16 cellular contexts compared by ENCODE assay signal in genomic region chr12:47707905-47708543, GRCh38. TPM values are rescaled to one million over a fixed set of nuclear protein-coding genes. Genes with fewer than 3 reads are reported as not detected.
DNase-seq lines count a peak whose midpoint lies in the region; ATAC-seq and TF ChIP-seq lines count a peak whose summit lies in the region.
"Had no signal": no experiment of that assay in that cellular context is flagged by ENCODE, and none has a peak within 500 bp of the region (broad histone marks: within the 10 kb centered on the region; RNA-seq: fewer than 3 reads in every experiment).

No MANE protein-coding gene starts in this region.

- BruUV-seq in mammary epithelial cell (replicated peaks; lab: Mats Ljungman, UMichigan) = no TSS peak

- dilution Hi-C loops in mammary epithelial cell (cut with HindIII; ENCODE audit: low sequenced_read_pairs) = no loop called here

- H3K27me3 Mint-ChIP-seq in activated CD8-positive, alpha-beta memory T cell treated with anti-CD3 and anti-CD28 coated beads, Interleukin-2, amount 10 ng/mL, durations not matched to agents 7 days and 5 days = no peaks in the 10 kb centered on the region
- H3K27me3 Mint-ChIP-seq in IgD-negative memory B cell = no peaks in the 10 kb centered on the region
- H3K27me3 Mint-ChIP-seq in activated CD8-positive, alpha-beta T cell treated with anti-CD3 and anti-CD28 coated beads for 36 hours = no peaks in the 10 kb centered on the region
- peaks cover 3% of the 10 kb centered on the region for H3K27me3 Mint-ChIP-seq in GM23338 (ENCODE audit: insufficient read depth, low read depth, poor library complexity)

- WGBS in mammary epithelial cell (ENCODE audit: low coverage, missing lambda C conversion rate) = 88% methylated on average over 4 of the region's 5 CpGs

- H3K9me2 ChIP-seq in GM23338 (ENCODE audit: insufficient read depth) = no peaks in the 10 kb centered on the region

- H3F3A ChIP-seq in GM23338 (replicated peaks; ENCODE audit: low read depth) = no peaks in the 10 kb centered on the region

- peaks cover 25% of the 10 kb centered on the region for H3K79me2 ChIP-seq in mammary epithelial cell (ENCODE audit: insufficient read depth, low read length)
- H3K79me2 ChIP-seq in GM23338 (replicated peaks; ENCODE audit: insufficient read depth) = peaks cover 24% of the 10 kb centered on the region

- no peak overlapping the region for H3K9ac ChIP-seq in mammary epithelial cell (ENCODE audit: insufficient read depth, low read length)

- intact Hi-C loops in activated CD8-positive, alpha-beta T cell treated with anti-CD3 and anti-CD28 coated beads for 36 hours (cut with micrococcal nuclease) = loop anchor here (5.0 kb wide), 1 partner anchor 59 kb away; no protein-coding TSS in a partner anchor
- intact Hi-C loops in mammary epithelial cell (cut with micrococcal nuclease) = no loop called here

- H3K4me3 Mint-ChIP-seq in activated CD8-positive, alpha-beta memory T cell treated with anti-CD3 and anti-CD28 coated beads, Interleukin-2, amount 10 ng/mL, durations not matched to agents 7 days and 5 days = peak overlapping the region; percentile 41
- H3K4me3 Mint-ChIP-seq in IgD-negative memory B cell (peak overlapping the region; percentile 21 to 84 (median 74)), GM23338 (no peak overlapping the region)
- H3K4me3 Mint-ChIP-seq in activated CD8-positive, alpha-beta T cell treated with anti-CD3 and anti-CD28 coated beads for 36 hours = peak overlapping the region; percentile 65

- ATAC-seq in activated CD8-positive, alpha-beta memory T cell treated with anti-CD3 and anti-CD28 coated beads, Interleukin-2, amount 10 ng/mL, durations not matched to agents 7 days and 5 days = no peak
- no peak for ATAC-seq in activated CD8-positive, alpha-beta T cell treated with anti-CD3 and anti-CD28 coated beads for 36 hours
- ATAC-seq in GM23338 = no peak

- H3K9me3 ChIP-seq in neutrophil = no peaks in the 10 kb centered on the region
- no peaks in the 10 kb centered on the region for H3K9me3 ChIP-seq in mammary epithelial cell (replicated peaks; ENCODE audit: insufficient read depth, low read length)
- H3K9me3 ChIP-seq: thoracic aorta had no signal

- POLR2A ChIA-PET in activated CD8-positive, alpha-beta T cell treated with anti-CD3 and anti-CD28 coated beads for 36 hours (lab: Charles Lee) = interaction anchor here (0.9 kb wide), 1 partner anchor 146 kb away, joined by 3 read pairs; no protein-coding TSS in a partner anchor

- H3K4me1 ChIP-seq in neutrophil (ENCODE audit: control insufficient read depth in 1 of 2, insufficient read depth in 1 of 2, low read depth in 1 of 2, low read length in 1 of 2) (peaks cover 42 to 56% of the 10 kb centered on the region in 2 experiments), mammary epithelial cell (ENCODE audit: insufficient read depth, low read length) (peaks cover 9% of the 10 kb centered on the region), GM23338 (ENCODE audit: insufficient read depth) (peaks cover 5% of the 10 kb centered on the region)

- no peak for DNase-seq in activated CD8-positive, alpha-beta memory T cell treated with anti-CD3 and anti-CD28 coated beads, Interleukin-2, amount 10 ng/mL, durations not matched to agents 7 days and 5 days
- DNase-seq in activated CD8-positive, alpha-beta memory T cell treated with anti-CD3 and anti-CD28 coated beads, Interleukin-2, amount 50 U/mL, for 4 hours = no peak
- no peak for DNase-seq in activated CD8-positive, alpha-beta T cell treated with anti-CD3 and anti-CD28 coated beads for 36 hours
- DNase-seq in coronary artery (ENCODE audit: low spot score) (no peak), mammary epithelial cell (no peak), GM23338 (ENCODE audit: low spot score) (no peak)
- DNase-seq: activated CD8-positive, alpha-beta memory T cell treated with anti-CD3 and anti-CD28 coated beads for 24 hours; NCI-H446 had no signal

- H3K4me2 ChIP-seq in mammary epithelial cell (ENCODE audit: insufficient read depth, low read depth, low read length) (no peak overlapping the region), GM23338 (no peak overlapping the region)

- no peaks in the 10 kb centered on the region for H3K27me3 ChIP-seq in neutrophil
- no peaks in the 10 kb centered on the region for H3K27me3 ChIP-seq in mammary epithelial cell (ENCODE audit: insufficient read depth, low read length)
- H3K27me3 ChIP-seq in GM23338 (ENCODE audit: insufficient read depth) = no peaks in the 10 kb centered on the region

- H3K36me3 ChIP-seq in neutrophil = no peaks in the 10 kb centered on the region
- no peaks in the 10 kb centered on the region for H3K36me3 ChIP-seq in mammary epithelial cell (ENCODE audit: insufficient read depth, low read length)
- H3K36me3 ChIP-seq in GM23338 (ENCODE audit: insufficient read depth) = no peaks in the 10 kb centered on the region
- H3K36me3 ChIP-seq: thoracic aorta had no signal

- H3K27ac Mint-ChIP-seq in activated CD8-positive, alpha-beta memory T cell treated with anti-CD3 and anti-CD28 coated beads, Interleukin-2, amount 10 ng/mL, durations not matched to agents 7 days and 5 days = peak overlapping the region; percentile 67
- H3K27ac Mint-ChIP-seq in IgD-negative memory B cell (peak overlapping the region; percentile 18 to 41 (median 39)), GM23338 (no peak overlapping the region)
- peak overlapping the region; percentile 65 for H3K27ac Mint-ChIP-seq in activated CD8-positive, alpha-beta T cell treated with anti-CD3 and anti-CD28 coated beads for 36 hours
- H3K27ac Mint-ChIP-seq: brain had no signal

- CTCF ChIA-PET in activated CD8-positive, alpha-beta memory T cell treated with anti-CD3 and anti-CD28 coated beads, Interleukin-2, amount 10 ng/mL, durations not matched to agents 7 days and 5 days (lab: Charles Lee) = interaction anchor here (0.7 to 24.5 kb wide), 11 partner anchors 8 to 177 kb away, joined by 3 to 443 read pairs (median 4); partner anchors contain the start of gene SLC48A1
- CTCF ChIA-PET in activated CD8-positive, alpha-beta T cell treated with anti-CD3 and anti-CD28 coated beads for 36 hours (lab: Charles Lee) = interaction anchor here (0.7 to 3.8 kb wide), 10 partner anchors 8 to 637 kb away, joined by 3 to 28 read pairs (median 6); partner anchors contain the start of gene HDAC7
- CTCF ChIA-PET in mammary epithelial cell (lab: Charles Lee; ENCODE audit: low non-redundant PET) = no interaction called here

- in situ Hi-C loops in mammary epithelial cell (cut with MboI; ENCODE audit: low sequenced_read_pairs in 2 of 2) = loop anchor here in 1 of 2 donors (25.0 kb wide), 1 partner anchor 454 kb away; the partner anchor contains the start of gene ASB8

- peaks cover 15% of the 10 kb centered on the region for H3K36me3 Mint-ChIP-seq in activated CD8-positive, alpha-beta memory T cell treated with anti-CD3 and anti-CD28 coated beads, Interleukin-2, amount 10 ng/mL, durations not matched to agents 7 days and 5 days
- H3K36me3 Mint-ChIP-seq in IgD-negative memory B cell (no peaks in the 10 kb centered on the region), GM23338 (ENCODE audit: low read depth) (no peaks in the 10 kb centered on the region; the same call in 2 of the 3 replicates)
- H3K36me3 Mint-ChIP-seq in activated CD8-positive, alpha-beta T cell treated with anti-CD3 and anti-CD28 coated beads for 36 hours (ENCODE audit: low read depth) = peaks cover 8% of the 10 kb centered on the region

- H3K4me3 ChIP-seq in neutrophil (ENCODE audit: low read depth in 1 of 2, low read length in 1 of 2) (peak overlapping the region in 1 of 2 experiments; percentile 86), coronary artery (no peak overlapping the region), mammary epithelial cell (replicated peaks in 1 of 3; ENCODE audit: insufficient read depth in 1 of 3, low read depth in 2 of 3, low read length in 3 of 3) (no peak overlapping the region), GM23338 (no peak overlapping the region)
- H3K4me3 ChIP-seq: thoracic aorta had no signal

- H3K27ac ChIP-seq in neutrophil = peak overlapping the region; percentile 94
- H3K27ac ChIP-seq in coronary artery = no peak overlapping the region
- H3K27ac ChIP-seq in mammary epithelial cell (ENCODE audit: insufficient read depth, low read depth, low read length) = no peak overlapping the region
- H3K27ac ChIP-seq in GM23338 (ENCODE audit: low read depth) = no peak overlapping the region
- H3K27ac ChIP-seq: thoracic aorta had no signal

- H2AFZ ChIP-seq in mammary epithelial cell (ENCODE audit: low read depth, low read length) (no peak overlapping the region), GM23338 (no peak overlapping the region)

- H3K4me1 Mint-ChIP-seq in activated CD8-positive, alpha-beta memory T cell treated with anti-CD3 and anti-CD28 coated beads, Interleukin-2, amount 10 ng/mL, durations not matched to agents 7 days and 5 days = peaks cover 50% of the 10 kb centered on the region
- H3K4me1 Mint-ChIP-seq in IgD-negative memory B cell (peaks cover 41 to 58% (median 53%) of the 10 kb centered on the region in 3 donors), GM23338 (peaks cover 19% of the 10 kb centered on the region)
- H3K4me1 Mint-ChIP-seq in activated CD8-positive, alpha-beta T cell treated with anti-CD3 and anti-CD28 coated beads for 36 hours (ENCODE audit: low read depth) = peaks cover 41% of the 10 kb centered on the region

- no peaks in the 10 kb centered on the region for H4K20me1 ChIP-seq in mammary epithelial cell (ENCODE audit: insufficient read depth, low read length)
- no peaks in the 10 kb centered on the region for H4K20me1 ChIP-seq in GM23338 (replicated peaks; ENCODE audit: insufficient read depth)

- no peaks in the 10 kb centered on the region for H3K9me3 Mint-ChIP-seq in activated CD8-positive, alpha-beta memory T cell treated with anti-CD3 and anti-CD28 coated beads, Interleukin-2, amount 10 ng/mL, durations not matched to agents 7 days and 5 days (ENCODE audit: low read depth)
- no peaks in the 10 kb centered on the region for H3K9me3 Mint-ChIP-seq in IgD-negative memory B cell
- H3K9me3 Mint-ChIP-seq in activated CD8-positive, alpha-beta T cell treated with anti-CD3 and anti-CD28 coated beads for 36 hours = no peaks in the 10 kb centered on the region
- H3K9me3 Mint-ChIP-seq in GM23338 = no peaks in the 10 kb centered on the region
- H3K9me3 Mint-ChIP-seq: brain had no signal

- no peak for TF ChIP-seq CTCF in activated CD8-positive, alpha-beta T cell treated with anti-CD3 and anti-CD28 coated beads for 36 hours (IDR thresholded peaks at IDR 0.05)
- TF ChIP-seq CTCF in neutrophil (IDR thresholded peaks at IDR 0.05) (no peak), coronary artery (IDR thresholded peaks at IDR 0.05) (no peak), mammary epithelial cell (conservative IDR thresholded peaks at IDR 0.05 in 1 of 2, IDR thresholded peaks at IDR 0.05 in 1 of 2; ENCODE audit: extremely low read depth in 1 of 2, insufficient read depth in 1 of 2, low read depth in 1 of 2, low read length in 2 of 2) (no peak), GM23338 (conservative IDR thresholded peaks at IDR 0.05; ENCODE audit: low read depth in 2 of 2) (no peak)

RNA-seq across cellular contexts. Expression of gene RPAP3, which starts 2.2 kb away (rescaled TPM):
- 10 to 100 TPM; 41.3 to 51.4 TPM for total RNA-seq in activated CD8-positive, alpha-beta memory T cell treated with anti-CD3 and anti-CD28 coated beads, Interleukin-2, amount 10 ng/mL, durations not matched to agents 7 days and 5 days
- 46.0 TPM for polyA plus RNA-seq in IgD-negative memory B cell
- 10 to 100 TPM; 42.0 to 42.5 TPM for total RNA-seq in activated CD8-positive, alpha-beta T cell treated with anti-CD3 and anti-CD28 coated beads for 36 hours
- 10 to 100 TPM; 14.8 to 32.7 TPM for total RNA-seq in mammary epithelial cell
- 10.7 TPM for polyA plus RNA-seq in mammary epithelial cell
- 3.8 TPM for polyA minus RNA-seq in mammary epithelial cell
- total RNA-seq in GM23338 (2014; rRNA removed; shearing (Covaris generic)) = 29.0 and 31.4 TPM in 2 replicates
- polyA plus RNA-seq in GM23338 (2016; fragmentation: Nextera tagmentation; extraction: Ambion mirVana) = 62.4 and 69.9 TPM in 2 replicates

RNA-seq across cellular contexts. Expression of gene ENDOU, which starts 17.3 kb away (rescaled TPM):
- not detected for total RNA-seq in activated CD8-positive, alpha-beta memory T cell treated with anti-CD3 and anti-CD28 coated beads, Interleukin-2, amount 10 ng/mL, durations not matched to agents 7 days and 5 days
- polyA plus RNA-seq in IgD-negative memory B cell (not detected), mammary epithelial cell (not detected), GM23338 (2016; fragmentation: Nextera tagmentation; extraction: Ambion mirVana) (not detected in 2 replicates)
- not detected for total RNA-seq in activated CD8-positive, alpha-beta T cell treated with anti-CD3 and anti-CD28 coated beads for 36 hours
- total RNA-seq in mammary epithelial cell = not detected
- not detected for polyA minus RNA-seq in mammary epithelial cell
- total RNA-seq in GM23338 (2014; rRNA removed; shearing (Covaris generic)) = not detected in 2 replicates
- total RNA-seq: endothelial cell of umbilical vein, H1, pulmonary artery endothelial cell, SK-MEL-5 had no signal
- polyA plus RNA-seq: endothelial cell of umbilical vein, H1 had no signal

RNA-seq across cellular contexts. Expression of gene RAPGEF3, which starts 50.7 kb away (rescaled TPM):
- 1 to 10 TPM; 1.5 to 1.9 TPM for total RNA-seq in activated CD8-positive, alpha-beta memory T cell treated with anti-CD3 and anti-CD28 coated beads, Interleukin-2, amount 10 ng/mL, durations not matched to agents 7 days and 5 days
- polyA plus RNA-seq in IgD-negative memory B cell (0.26 TPM), mammary epithelial cell (6.2 TPM), GM23338 (2016; fragmentation: Nextera tagmentation; extraction: Ambion mirVana) (2.3 and 3.0 TPM in 2 replicates)
- under 1 TPM; 0.56 to 0.58 TPM for total RNA-seq in activated CD8-positive, alpha-beta T cell treated with anti-CD3 and anti-CD28 coated beads for 36 hours
- total RNA-seq in mammary epithelial cell = 10 to 100 TPM in 1 of 2 donors, 1 to 10 TPM in 1; 9.7 to 41.0 TPM
- 10.0 TPM for polyA minus RNA-seq in mammary epithelial cell
- total RNA-seq in GM23338 (2014; rRNA removed; shearing (Covaris generic)) = 10.4 and 11.8 TPM in 2 replicates
